ENCODE assay signal across 29 cellular contexts in genomic region chr14:29681308-29681707, GRCh38.
DNase-seq lines count a peak whose midpoint lies in the region; ATAC-seq and TF ChIP-seq lines count a peak whose summit lies in the region.
"Had no signal": no experiment of that assay in that cellular context is flagged by ENCODE, and none has a peak within 500 bp of the region (broad histone marks: within the 10 kb centered on the region; RNA-seq: fewer than 3 reads in every experiment).

No MANE protein-coding gene starts in this region.

- H3K4me3 ChIP-seq in adipocyte (ENCODE audit: low read length), result no peak overlapping the region
- H3K4me3 ChIP-seq: GM23338, left lung, MG63, PC-9, prostate gland, right lobe of liver, stomach, tibial artery had no signal

- H3K36me3 ChIP-seq in adipocyte (ENCODE audit: control insufficient read depth, insufficient read depth, low read length, severe bottlenecking), result no peaks in the 10 kb centered on the region
- H3K36me3 ChIP-seq: brain microvascular endothelial cell, left lung, MG63, neutrophil, prostate gland, right lobe of liver, stomach, tibial artery had no signal

- H3K27me3 Mint-ChIP-seq in glutamatergic neuron (ENCODE audit: unreplicated experiment), result no peaks in the 10 kb centered on the region
- H3K27me3 Mint-ChIP-seq: activated CD8-positive, alpha-beta T cell treated with anti-CD3 and anti-CD28 coated beads for 36 hours had no signal

- peaks cover 28% of the 10 kb centered on the region for H3K4me1 ChIP-seq in adipocyte (ENCODE audit: control insufficient read depth, insufficient read depth, low read length)
- H3K4me1 ChIP-seq: left lung, prostate gland had no signal

- no peaks in the 10 kb centered on the region for H3K4me1 Mint-ChIP-seq in glutamatergic neuron (ENCODE audit: low read depth, unreplicated experiment)

- peak overlapping the region; percentile 20 for H3K9ac ChIP-seq in adipocyte (ENCODE audit: low read length)

- no peak for ATAC-seq in GM21360 (IDR thresholded peaks at IDR 0.05; ENCODE audit: unreplicated experiment)
- ATAC-seq: activated CD8-positive, alpha-beta T cell treated with anti-CD3 and anti-CD28 coated beads for 36 hours; GM23338; left lung; right lobe of liver had no signal

- no peaks in the 10 kb centered on the region for H3K27me3 ChIP-seq in adipocyte (replicated peaks; ENCODE audit: control insufficient read depth, insufficient read depth, low read length)
- H3K27me3 ChIP-seq: brain microvascular endothelial cell, left lung, MG63, neutrophil, right lobe of liver, stomach, tibial artery had no signal

- no peaks in the 10 kb centered on the region for H3K9me3 Mint-ChIP-seq in glutamatergic neuron (ENCODE audit: unreplicated experiment)
- H3K9me3 Mint-ChIP-seq: GM23338 had no signal

- no peak overlapping the region for H3K4me3 Mint-ChIP-seq in glutamatergic neuron (ENCODE audit: unreplicated experiment)
- H3K4me3 Mint-ChIP-seq: activated CD8-positive, alpha-beta T cell treated with anti-CD3 and anti-CD28 coated beads for 36 hours; activated naive CD4-positive, alpha-beta T cell treated with anti-CD3 and anti-CD28 coated beads for 36 hours; GM23338; T-helper 2 cell treated with Interferon-gamma antibody and Interleukin-4, amounts not matched to agents 5 μg/mL and 100 μg/mL, for 36 hours had no signal

- no peaks in the 10 kb centered on the region for H3K9me3 ChIP-seq in adipocyte (ENCODE audit: control insufficient read depth, low read length)
- H3K9me3 ChIP-seq: left lung, MG63, neutrophil, prostate gland, right lobe of liver, stomach, tibial artery had no signal

- DNase-seq in HCEC 1CT (peak; percentile 53), adipocyte (ENCODE audit: low read depth) (no peak), hepatic stellate cell (ENCODE audit: low spot score) (peak; percentile 21), glutamatergic neuron (no peak), SW 1271 (lab: John Stamatoyannopoulos, UW) (no peak), activated T-cell treated with anti-CD3 and anti-CD28 coated beads for 4 hours (no peak)
- DNase-seq: activated CD8-positive, alpha-beta memory T cell treated with anti-CD3 and anti-CD28 coated beads, Interleukin-2, amount 50 U/mL, for 48 hours; activated CD8-positive, alpha-beta T cell treated with anti-CD3 and anti-CD28 coated beads for 36 hours; activated naive CD4-positive, alpha-beta T cell treated with anti-CD3 and anti-CD28 coated beads for 36 hours; brain microvascular endothelial cell; DMS79 treated with DMSO at 0.1 percent for 48 hours; left lung; MG63; NCI-H1417; NCI-H2081 treated with DMSO at 0.1 percent for 48 hours; NCI-H226; NCI-H526 treated with DMSO at 0.1 percent for 48 hours; PC-9; right lobe of liver; SHP77; stimulated activated CD4-positive, alpha-beta T cell treated with anti-CD3 and anti-CD28 coated beads, Interleukin-12 subunit alpha, Interleukin-12 subunit beta, amount 100 ng/mL, for 4 hours; stimulated activated CD4-positive, alpha-beta T cell treated with anti-CD3 and anti-CD28 coated beads, Interleukin-2, amount 100 ng/mL, for 48 hours; stomach; tibial artery had no signal

- no peak overlapping the region for H3K27ac Mint-ChIP-seq in glutamatergic neuron (ENCODE audit: unreplicated experiment)
- H3K27ac Mint-ChIP-seq: activated CD8-positive, alpha-beta T cell treated with anti-CD3 and anti-CD28 coated beads for 36 hours; activated naive CD4-positive, alpha-beta T cell treated with anti-CD3 and anti-CD28 coated beads for 36 hours; T-helper 2 cell treated with Interferon-gamma antibody and Interleukin-4, amounts not matched to agents 5 μg/mL and 100 μg/mL, for 36 hours had no signal

- H3K36me3 Mint-ChIP-seq in glutamatergic neuron (ENCODE audit: unreplicated experiment), result no peaks in the 10 kb centered on the region

- no peak for TF ChIP-seq CTCF in glutamatergic neuron (IDR thresholded peaks at IDR 0.05; ENCODE audit: partially characterized antibody, unreplicated experiment)

Comparison
In these comparisons a context has a peak if more than half of its experiments do, and no peak if none do; other contexts are left out.
1. DNase-seq: peak in HCEC 1CT (single experiment) and hepatic stellate cell (single experiment); none in adipocyte (single experiment), glutamatergic neuron (single experiment), SW 1271 (0 of 2) and activated T-cell treated with anti-CD3 and anti-CD28 coated beads for 4 hours (single experiment).